Comparison of ENCODE assay signal across 1 cellular context in the genomic region with DNA sequence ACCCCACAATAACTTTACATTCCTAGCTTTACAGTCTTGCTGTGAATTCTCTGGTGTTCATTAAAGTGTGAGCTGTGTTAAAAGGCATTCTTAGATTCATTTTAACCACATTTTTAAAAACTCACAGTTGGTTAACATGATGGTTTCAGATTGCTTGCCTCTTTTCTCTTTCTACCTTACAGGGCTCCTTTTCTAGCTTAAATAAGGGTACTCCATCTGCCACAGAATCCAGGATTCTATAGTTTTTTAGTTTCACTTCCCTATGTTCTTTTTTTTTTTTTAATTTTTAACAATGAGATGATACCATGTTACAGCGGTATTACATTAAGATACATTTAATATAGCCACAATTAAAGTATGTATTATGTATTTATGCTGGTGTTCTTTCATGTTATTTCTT.
TF ChIP-seq lines count a peak whose summit lies in the region.

No MANE protein-coding gene starts in this region.

TF ChIP-seq in GM12878, 131 proteins besides CTCF, POLR2A, EP300 and RAD21:
- peak; percentile 60 to 62; a peak in 3 of 4 replicates for TF ChIP-seq IKZF2 (IDR thresholded peaks at IDR 0.05)
- TF ChIP-seq HDAC2 (IDR thresholded peaks at IDR 0.05), result no peak
- no peak for TF ChIP-seq SREBF1 (IDR thresholded peaks at IDR 0.05; ENCODE audit: low read length)
- TF ChIP-seq, protein P1, sequence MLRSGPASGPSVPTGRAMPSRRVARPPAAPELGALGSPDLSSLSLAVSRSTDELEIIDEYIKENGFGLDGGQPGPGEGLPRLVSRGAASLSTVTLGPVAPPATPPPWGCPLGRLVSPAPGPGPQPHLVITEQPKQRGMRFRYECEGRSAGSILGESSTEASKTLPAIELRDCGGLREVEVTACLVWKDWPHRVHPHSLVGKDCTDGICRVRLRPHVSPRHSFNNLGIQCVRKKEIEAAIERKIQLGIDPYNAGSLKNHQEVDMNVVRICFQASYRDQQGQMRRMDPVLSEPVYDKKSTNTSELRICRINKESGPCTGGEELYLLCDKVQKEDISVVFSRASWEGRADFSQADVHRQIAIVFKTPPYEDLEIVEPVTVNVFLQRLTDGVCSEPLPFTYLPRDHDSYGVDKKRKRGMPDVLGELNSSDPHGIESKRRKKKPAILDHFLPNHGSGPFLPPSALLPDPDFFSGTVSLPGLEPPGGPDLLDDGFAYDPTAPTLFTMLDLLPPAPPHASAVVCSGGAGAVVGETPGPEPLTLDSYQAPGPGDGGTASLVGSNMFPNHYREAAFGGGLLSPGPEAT (IDR thresholded peaks at IDR 0.05; ENCODE audit: low read depth), result peak; percentile 42; the same call in 1 of the 2 replicates
- TF ChIP-seq SPI1 (IDR thresholded peaks at IDR 0.05; ENCODE audit: borderline replicate concordance, insufficient read depth, low read depth, low read length), result peak; percentile 39; the same call in 1 of the 2 replicates
- TF ChIP-seq RB1 (IDR thresholded peaks at IDR 0.05; ENCODE audit: borderline replicate concordance), result no peak
- peak; percentile 65 for TF ChIP-seq MTA2 (IDR thresholded peaks at IDR 0.05; ENCODE audit: low read depth)
- no peak for TF ChIP-seq JUND (IDR thresholded peaks at IDR 0.05; ENCODE audit: low read depth, low read length)
- peak; percentile 40; the same call in 1 of the 2 replicates for TF ChIP-seq NFIC (IDR thresholded peaks at IDR 0.05; ENCODE audit: low read depth, low read length)
